In the genomic region with DNA sequence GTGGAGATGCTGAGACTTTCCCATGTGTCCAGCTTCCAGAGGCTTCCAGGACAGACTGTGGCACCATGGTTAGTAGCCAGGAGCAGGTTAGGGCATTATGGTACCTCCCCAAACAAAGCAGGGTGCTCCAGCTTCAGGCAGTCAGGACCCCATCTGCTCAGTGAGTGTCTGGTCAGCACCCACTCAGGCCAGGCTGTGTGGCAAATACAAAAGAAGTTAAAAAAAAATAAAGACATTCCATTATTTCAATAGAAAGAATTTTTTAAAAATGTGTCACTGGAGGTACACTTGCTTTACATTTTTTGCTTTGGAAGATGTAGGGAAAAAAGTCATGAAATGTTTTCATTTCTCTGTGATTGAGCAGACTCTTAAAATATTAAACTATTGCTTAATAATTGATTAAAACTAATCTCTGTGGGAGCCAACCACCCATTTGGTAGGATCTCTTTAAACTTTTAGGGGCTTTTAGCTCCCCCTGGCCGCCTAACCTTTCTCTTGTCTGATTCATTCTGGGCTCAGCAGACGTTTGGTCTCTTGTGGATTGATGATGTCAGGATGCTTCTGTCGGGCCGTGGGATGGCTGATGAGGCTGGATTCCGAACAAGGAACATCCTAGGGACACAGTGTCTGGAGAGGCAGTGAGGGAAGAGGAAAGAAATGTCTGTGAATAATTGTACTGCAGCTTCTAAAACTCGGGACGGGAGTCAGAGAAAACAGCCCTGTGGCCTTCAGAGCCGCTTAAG, we compare ENCODE assay signal across 16 cellular contexts. TPM values are rescaled to one million over a fixed set of nuclear protein-coding genes. Genes with fewer than 3 reads are reported as not detected.
DNase-seq lines count a peak whose midpoint lies in the region; TF ChIP-seq lines count a peak whose summit lies in the region.
"Had no signal": no experiment of that assay in that cellular context is flagged by ENCODE, and none has a peak within 500 bp of the region (broad histone marks: within the 10 kb centered on the region; RNA-seq: fewer than 3 reads in every experiment).

No MANE protein-coding gene starts in this region.

- DNase-seq in NCI-H524 (lab: John Stamatoyannopoulos, UW) (peak; percentile 31 to 64), NCI-H524 treated with DMSO at 0.1 percent for 48 hours (lab: John Stamatoyannopoulos, UW) (no peak), SK-N-SH (no peak), fibroblast of pulmonary artery (ENCODE audit: low read depth) (peak; percentile 35), smooth muscle cell (lab: John Stamatoyannopoulos, UW; ENCODE audit: unreplicated experiment) (no peak), esophagus squamous epithelium (lab: John Stamatoyannopoulos, UW) (no peak), ecto neural progenitor cell (ENCODE audit: low spot score) (no peak), ascending aorta (ENCODE audit: low spot score in 2 of 2) (no peak)
- DNase-seq: activated CD4-positive, alpha-beta T cell treated with anti-CD3 and anti-CD28 coated beads, Interleukin-2, amount 10 ng/mL, durations not matched to agents 24 days and 14 days; activated T-cell treated with anti-CD3 and anti-CD28 coated beads, Interleukin-2, amount 50 U/mL, for 72 hours; aorta; mesendoderm; NCI-H2107; OCI-M1; pancreas; T-helper 1 cell had no signal

- H3K36me3 ChIP-seq in SK-N-SH (replicated peaks in 1 of 2; ENCODE audit: control insufficient read depth in 1 of 2, insufficient read depth in 2 of 2, low read length in 1 of 2) = no peaks in the 10 kb centered on the region
- H3K36me3 ChIP-seq in smooth muscle cell (ENCODE audit: low read depth) = no peaks in the 10 kb centered on the region
- no peaks in the 10 kb centered on the region for H3K36me3 ChIP-seq in esophagus squamous epithelium
- no peaks in the 10 kb centered on the region for H3K36me3 ChIP-seq in ascending aorta
- H3K36me3 ChIP-seq: pancreas had no signal

- intact Hi-C loops in esophagus squamous epithelium (cut with DNase I) (no loop called here), ascending aorta (cut with DNase I) (no loop called here)

- H2AFZ ChIP-seq in SK-N-SH (ENCODE audit: low read depth) (peak overlapping the region; percentile 52), smooth muscle cell (ENCODE audit: low read depth) (no peak overlapping the region)

- CTCF ChIA-PET in SK-N-SH (lab: Yijun Ruan, JAX) = interaction anchor here (0.6 to 1.9 kb wide), 6 partner anchors 9 to 237 kb away, joined by 3 to 7 read pairs (median 4); no protein-coding TSS in a partner anchor

- no peaks in the 10 kb centered on the region for H3K27me3 ChIP-seq in SK-N-SH (ENCODE audit: insufficient read depth)
- peaks cover 3% of the 10 kb centered on the region for H3K27me3 ChIP-seq in smooth muscle cell (ENCODE audit: low read depth)
- H3K27me3 ChIP-seq in esophagus squamous epithelium = peaks cover 0 to 83% (median 0%) of the 10 kb centered on the region in 4 donors
- H3K27me3 ChIP-seq in ascending aorta = peaks cover 3% of the 10 kb centered on the region
- H3K27me3 ChIP-seq: pancreas had no signal

- POLR2A ChIA-PET in SK-N-SH (lab: Yijun Ruan, JAX) = no interaction called here

- peak overlapping the region; percentile 40 for H3K4me2 ChIP-seq in SK-N-SH
- H3K4me2 ChIP-seq in smooth muscle cell = peak overlapping the region; percentile 41

- TF ChIP-seq EP300 in SK-N-SH (IDR thresholded peaks at IDR 0.05; ENCODE audit: borderline replicate concordance in 1 of 2, low read depth in 1 of 2, low read length in 1 of 2) = no peak

- H3F3A ChIP-seq in SK-N-SH (replicated peaks; ENCODE audit: insufficient read depth) = peaks cover 10% of the 10 kb centered on the region
- peaks cover 6% of the 10 kb centered on the region for H3F3A ChIP-seq in smooth muscle cell (ENCODE audit: low read depth)

- peak; percentile 38 for TF ChIP-seq CTCF in SK-N-SH (IDR thresholded peaks at IDR 0.05)
- TF ChIP-seq CTCF in fibroblast of pulmonary artery (IDR thresholded peaks at IDR 0.05; ENCODE audit: low read length, missing control alignments) = no peak
- TF ChIP-seq CTCF in smooth muscle cell (IDR thresholded peaks at IDR 0.05; ENCODE audit: borderline replicate concordance, insufficient read depth, poor library complexity, severe bottlenecking) = no peak
- no peak for TF ChIP-seq CTCF in esophagus squamous epithelium (IDR thresholded peaks at IDR 0.05)
- no peak for TF ChIP-seq CTCF in ascending aorta (IDR thresholded peaks at IDR 0.05)

- peaks cover 0 to 15% of the 10 kb centered on the region in 2 experiments; a peak in 1 of 4 replicates for H3K4me1 ChIP-seq in SK-N-SH (ENCODE audit: control insufficient read depth in 1 of 2, insufficient read depth in 2 of 2, low read depth in 1 of 2, low read length in 1 of 2)
- peaks cover 11% of the 10 kb centered on the region for H3K4me1 ChIP-seq in smooth muscle cell (ENCODE audit: low read depth)
- peaks cover 0 to 8% (median 0%) of the 10 kb centered on the region in 3 donors for H3K4me1 ChIP-seq in esophagus squamous epithelium
- H3K4me1 ChIP-seq in ascending aorta = no peaks in the 10 kb centered on the region
- H3K4me1 ChIP-seq: pancreas had no signal

- H3K4me3 ChIP-seq in SK-N-SH (ENCODE audit: low read depth in 2 of 2, low read length in 1 of 2) = no peak overlapping the region
- no peak overlapping the region for H3K4me3 ChIP-seq in fibroblast of pulmonary artery (replicated peaks; ENCODE audit: low read depth, low read length)
- H3K4me3 ChIP-seq in smooth muscle cell = no peak overlapping the region
- H3K4me3 ChIP-seq in esophagus squamous epithelium = no peak overlapping the region
- H3K4me3 ChIP-seq in ascending aorta = no peak overlapping the region
- H3K4me3 ChIP-seq: pancreas had no signal

- H4K20me1 ChIP-seq in SK-N-SH (ENCODE audit: insufficient read depth) = no peaks in the 10 kb centered on the region
- no peaks in the 10 kb centered on the region for H4K20me1 ChIP-seq in smooth muscle cell (ENCODE audit: low read depth)

- no peak for TF ChIP-seq POLR2A in esophagus squamous epithelium (IDR thresholded peaks at IDR 0.05)

- no peak for TF ChIP-seq RAD21 in SK-N-SH (IDR thresholded peaks at IDR 0.05; ENCODE audit: low read length)

- H3K9me3 ChIP-seq in SK-N-SH (no peaks in the 10 kb centered on the region), smooth muscle cell (replicated peaks; ENCODE audit: low read depth) (no peaks in the 10 kb centered on the region), esophagus squamous epithelium (no peaks in the 10 kb centered on the region), ascending aorta (no peaks in the 10 kb centered on the region)
- H3K9me3 ChIP-seq: pancreas had no signal

- peak overlapping the region in 1 of 2 experiments; percentile 56; a peak in 2 of 4 replicates for H3K27ac ChIP-seq in SK-N-SH (ENCODE audit: low read depth in 2 of 2, low read length in 1 of 2)
- peak overlapping the region; percentile 89 for H3K27ac ChIP-seq in smooth muscle cell (ENCODE audit: low read depth)
- no peak overlapping the region for H3K27ac ChIP-seq in esophagus squamous epithelium
- no peak overlapping the region for H3K27ac ChIP-seq in ascending aorta
- H3K27ac ChIP-seq: pancreas had no signal

- H3K79me2 ChIP-seq in SK-N-SH (ENCODE audit: insufficient read depth) (no peaks in the 10 kb centered on the region), smooth muscle cell (ENCODE audit: low read depth) (no peaks in the 10 kb centered on the region)

- H3K9me2 ChIP-seq in SK-N-SH = no peaks in the 10 kb centered on the region

- WGBS in SK-N-SH (ENCODE audit: low lambda C conversion rate) = 10% methylated on average over 8 of the region's 8 CpGs
- 20% methylated on average over 8 of the region's 8 CpGs for WGBS in smooth muscle cell (ENCODE audit: low lambda C conversion rate)
- 31 to 32% methylated on average over 8 of the region's 8 CpGs for WGBS in esophagus squamous epithelium, 2 donors

- peak overlapping the region; percentile 4; the same call in 1 of the 2 replicates for H3K9ac ChIP-seq in SK-N-SH
- H3K9ac ChIP-seq in smooth muscle cell (ENCODE audit: low read depth) = peak overlapping the region; percentile 42

TF ChIP-seq in SK-N-SH, 30 proteins besides CTCF, POLR2A, EP300 and RAD21:
- TF ChIP-seq POLR2AphosphoS5 (IDR thresholded peaks at IDR 0.05; ENCODE audit: low read depth, low read length) = no peak
- TF ChIP-seq GATA2 (CRISPR knock-in tag; IDR thresholded peaks at IDR 0.05) = no peak
- no peak for TF ChIP-seq MXI1 (IDR thresholded peaks at IDR 0.05; ENCODE audit: low read depth, low read length)
- TF ChIP-seq FOSL2 (IDR thresholded peaks at IDR 0.05; ENCODE audit: borderline replicate concordance, low read depth) = peak; percentile 48; the same call in 1 of the 2 replicates

RNA-seq across cellular contexts. Expression of gene NPTX1, which starts 28.4 kb away (rescaled TPM):
- 0.05 and 0.16 TPM in 2 replicates for polyA plus RNA-seq in SK-N-SH (2012; rRNA removed)
- polyA plus RNA-seq in SK-N-SH (2012; cell fraction: cytosol; rRNA removed) = 0.01 and 0.03 TPM in 2 replicates
- polyA plus RNA-seq in SK-N-SH (2012; cell fraction: nucleus; rRNA removed) = 0.05 and 0.38 TPM in 2 replicates
- 1.8 and 3.9 TPM in 2 replicates for total RNA-seq in smooth muscle cell
- 5.9 and 7.6 TPM in 2 replicates for polyA plus RNA-seq in smooth muscle cell
- total RNA-seq in esophagus squamous epithelium = under 1 TPM in 2 of 4 donors, not detected in 2; under 0.01 to 0.15 TPM
- total RNA-seq in ascending aorta = not detected

RNA-seq across cellular contexts. Expression of gene RPTOR, which starts 39.8 kb away (rescaled TPM):
- polyA plus RNA-seq in SK-N-SH (2012; rRNA removed) = 9.0 and 14.9 TPM in 2 replicates
- 6.0 and 9.5 TPM in 2 replicates for polyA plus RNA-seq in SK-N-SH (2012; cell fraction: cytosol; rRNA removed)
- polyA plus RNA-seq in SK-N-SH (2012; cell fraction: nucleus; rRNA removed) = 19.9 and 24.6 TPM in 2 replicates
- 12.1 and 12.2 TPM in 2 replicates for total RNA-seq in smooth muscle cell
- polyA plus RNA-seq in smooth muscle cell = 10.6 and 11.3 TPM in 2 replicates
- 10 to 100 TPM; 11.7 to 27.8 (median 22.8) TPM for total RNA-seq in esophagus squamous epithelium
- total RNA-seq in ascending aorta = 36.1 TPM

Comparison
In these comparisons a context has a peak if more than half of its experiments do, and no peak if none do; other contexts are left out.
1. DNase-seq: peak in NCI-H524 (2 of 2) and fibroblast of pulmonary artery (single experiment); none in NCI-H524 treated with DMSO at 0.1 percent for 48 hours (single experiment), SK-N-SH (single experiment), smooth muscle cell (single experiment), esophagus squamous epithelium (single experiment), ecto neural progenitor cell (single experiment) and ascending aorta (0 of 2).